In the genomic region with DNA sequence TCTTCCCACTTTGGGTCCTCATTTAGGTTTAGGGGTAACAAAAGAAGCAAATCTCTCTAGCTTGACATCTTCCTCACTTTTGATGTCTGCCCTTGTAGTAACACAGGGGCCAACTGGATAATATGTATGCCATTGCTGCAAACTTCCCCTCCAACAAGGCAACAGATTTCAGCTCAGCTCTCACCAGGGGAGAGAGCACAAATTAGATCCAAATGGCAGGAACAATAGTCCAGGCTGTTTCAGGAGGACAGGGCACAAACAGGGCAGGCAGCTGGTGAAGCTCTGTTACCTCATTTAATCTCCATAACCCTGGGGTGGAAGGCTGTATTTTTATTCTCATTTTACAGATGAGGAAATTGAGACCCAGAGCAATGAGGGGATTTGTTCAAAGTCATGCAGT, we compare ENCODE assay signal across 27 cellular contexts. TPM values are rescaled to one million over a fixed set of nuclear protein-coding genes. Genes with fewer than 3 reads are reported as not detected.
A peak's percentile ranks its signal among the peaks of the same experiment; 100 is the strongest.
DNase-seq lines count a peak whose midpoint lies in the region; ATAC-seq, FAIRE-seq and TF ChIP-seq lines count a peak whose summit lies in the region.
"Had no signal": no experiment of that assay in that cellular context is flagged by ENCODE, and none has a peak within 500 bp of the region (broad histone marks: within the 10 kb centered on the region; RNA-seq: fewer than 3 reads in every experiment).

No MANE protein-coding gene starts in this region.

- H2BK12ac ChIP-seq in mesenchymal stem cell (ENCODE audit: low read length in 2 of 2), result peak overlapping the region in 1 of 2 experiments; percentile 79

- H4K91ac ChIP-seq in mesenchymal stem cell (ENCODE audit: low read length), result no peak overlapping the region

- ATAC-seq in right cardiac atrium, result no peak
- ATAC-seq: gastroesophageal sphincter, left colon had no signal

- H3K27me3 ChIP-seq in right cardiac atrium (ENCODE audit: control insufficient read depth, insufficient read depth) (no peaks in the 10 kb centered on the region), right atrium auricular region (no peaks in the 10 kb centered on the region), mesenchymal stem cell (ENCODE audit: control insufficient read depth in 1 of 2, insufficient read depth in 1 of 2, low read length in 2 of 2) (no peaks in the 10 kb centered on the region)
- H3K27me3 ChIP-seq: BLaER1 treated with 17β-estradiol and CSF1 and Interleukin-3, amounts not matched to agents 10 nM and 100 nM; brain microvascular endothelial cell; gastroesophageal sphincter; sigmoid colon; SJCRH30; thyroid gland had no signal

- peak overlapping the region; percentile 24 for H2AK5ac ChIP-seq in mesenchymal stem cell (ENCODE audit: low read length, severe bottlenecking)

- H3K4ac ChIP-seq in mesenchymal stem cell (ENCODE audit: low read depth in 1 of 2, low read length in 2 of 2), result peak overlapping the region in 1 of 2 experiments; percentile 21

- no peak overlapping the region for H2AFZ ChIP-seq in mesenchymal stem cell (ENCODE audit: low read depth, low read length)

- FAIRE-seq in RCC 7860 (lab: Jason Lieb, UNC), result no peak
- FAIRE-seq: G401.6 had no signal

- no peak overlapping the region for H2BK15ac ChIP-seq in mesenchymal stem cell (ENCODE audit: low read depth, poor library complexity, severe bottlenecking)

- H4K8ac ChIP-seq in mesenchymal stem cell (ENCODE audit: low read length), result no peak overlapping the region

- H2BK5ac ChIP-seq in mesenchymal stem cell (ENCODE audit: low read depth, low read length, poor library complexity, severe bottlenecking), result no peak overlapping the region

- H3K14ac ChIP-seq in mesenchymal stem cell (ENCODE audit: low read length in 2 of 2), result no peak overlapping the region

- H3K4me3 ChIP-seq in right cardiac atrium (ENCODE audit: low read length) (no peak overlapping the region), right atrium auricular region (no peak overlapping the region), mesenchymal stem cell (ENCODE audit: insufficient read depth in 1 of 2, low read depth in 1 of 2, low read length in 2 of 2) (no peak overlapping the region)
- H3K4me3 ChIP-seq: BLaER1 treated with 17β-estradiol and CSF1 and Interleukin-3, amounts not matched to agents 10 nM and 100 nM; gastroesophageal sphincter; sigmoid colon; SJCRH30; thyroid gland had no signal

- no peaks in the 10 kb centered on the region for H3K36me3 ChIP-seq in right atrium auricular region
- H3K36me3 ChIP-seq in mesenchymal stem cell (ENCODE audit: control insufficient read depth in 1 of 2, insufficient read depth in 2 of 2, low read depth in 1 of 2, low read length in 2 of 2), result no peaks in the 10 kb centered on the region
- H3K36me3 ChIP-seq: BLaER1 treated with 17β-estradiol and CSF1 and Interleukin-3, amounts not matched to agents 10 nM and 100 nM; brain microvascular endothelial cell; gastroesophageal sphincter; neutrophil; sigmoid colon; SJCRH30; thyroid gland had no signal

- H3K9ac ChIP-seq in mesenchymal stem cell (ENCODE audit: low read length), result no peak overlapping the region
- H3K9ac ChIP-seq: BLaER1 treated with 17β-estradiol and CSF1 and Interleukin-3, amounts not matched to agents 10 nM and 100 nM had no signal

- H3K79me1 ChIP-seq in mesenchymal stem cell (replicated peaks; ENCODE audit: low read length, poor library complexity, severe bottlenecking), result no peaks in the 10 kb centered on the region

- intact Hi-C loops in right cardiac atrium (cut with DNase I), result no loop called here

- TF ChIP-seq CTCF in right atrium auricular region (IDR thresholded peaks at IDR 0.05) (no peak), VCaP (conservative IDR thresholded peaks at IDR 0.05) (no peak)

- H3K18ac ChIP-seq in mesenchymal stem cell (ENCODE audit: low read depth in 1 of 2, low read length in 2 of 2), result peak overlapping the region in 1 of 2 experiments; percentile 2

- H3K4me2 ChIP-seq in mesenchymal stem cell (ENCODE audit: low read length, poor library complexity, severe bottlenecking), result no peak overlapping the region
- H3K4me2 ChIP-seq: BLaER1 treated with 17β-estradiol and CSF1 and Interleukin-3, amounts not matched to agents 10 nM and 100 nM had no signal

- peaks cover 9% of the 10 kb centered on the region for H3K4me1 ChIP-seq in right cardiac atrium (ENCODE audit: control insufficient read depth, insufficient read depth, low read length)
- H3K4me1 ChIP-seq in right atrium auricular region, result peaks cover 0 to 25% of the 10 kb centered on the region in 2 donors
- H3K4me1 ChIP-seq in mesenchymal stem cell (ENCODE audit: control insufficient read depth, insufficient read depth, low read depth, low read length), result peaks cover 15% of the 10 kb centered on the region

- DNase-seq in right cardiac atrium (no peak), right atrium auricular region (ENCODE audit: low spot score) (no peak), mesenchymal stem cell (no peak), RCC 7860 (ENCODE audit: low spot score) (no peak), COR-L47 (lab: John Stamatoyannopoulos, UW) (no peak), midbrain (lab: John Stamatoyannopoulos, UW) (no peak)
- DNase-seq: activated CD4-positive, alpha-beta T cell treated with anti-CD3 and anti-CD28 coated beads, Interleukin-2, amount 10 ng/mL, durations not matched to agents 24 days and 14 days; amniotic stem cell; brain microvascular endothelial cell; HCEC 1CT; hippocampal formation; left colon; NCI-H187; NCI-H526 treated with DMSO at 0.1 percent for 48 hours; sigmoid colon; stimulated activated CD4-positive, alpha-beta T cell treated with anti-CD3 and anti-CD28 coated beads, Interleukin-4, amount 100 ng/mL, for 1 hour; thyroid gland had no signal

- H3K23ac ChIP-seq in mesenchymal stem cell (ENCODE audit: low read length in 2 of 2), result no peak overlapping the region

- H2BK120ac ChIP-seq in mesenchymal stem cell (ENCODE audit: low read depth, low read length), result no peak overlapping the region

- no peaks in the 10 kb centered on the region for H3K9me3 ChIP-seq in right cardiac atrium (ENCODE audit: control insufficient read depth, low read length)
- H3K9me3 ChIP-seq in right atrium auricular region, result no peaks in the 10 kb centered on the region
- H3K9me3 ChIP-seq in mesenchymal stem cell (ENCODE audit: control insufficient read depth, low read length), result no peaks in the 10 kb centered on the region
- H3K9me3 ChIP-seq: BLaER1 treated with 17β-estradiol and CSF1 and Interleukin-3, amounts not matched to agents 10 nM and 100 nM; gastroesophageal sphincter; neutrophil; sigmoid colon; SJCRH30; thyroid gland had no signal

- H3K27ac ChIP-seq in right cardiac atrium (ENCODE audit: low read length) (peak overlapping the region; percentile 38), right atrium auricular region (no peak overlapping the region), VCaP (peak overlapping the region; percentile 99), mesenchymal stem cell (ENCODE audit: low read length, poor library complexity, severe bottlenecking) (no peak overlapping the region)
- H3K27ac ChIP-seq: BLaER1 treated with 17β-estradiol and CSF1 and Interleukin-3, amounts not matched to agents 10 nM and 100 nM; brain microvascular endothelial cell; HL-60; neutrophil; SJCRH30 had no signal

RNA-seq across cellular contexts. Expression of a gene that starts 4.3 kb away (rescaled TPM):
- 10 to 100 TPM; 30.5 to 49.8 (median 38.7) TPM for total RNA-seq in right cardiac atrium
- 20.0 TPM for polyA plus RNA-seq in right cardiac atrium
- total RNA-seq in right atrium auricular region, result 10 to 100 TPM; 24.3 to 35.3 TPM
- polyA plus RNA-seq in mesenchymal stem cell (2013, experiment 1 of 2), result 13.9 TPM
- polyA plus RNA-seq in mesenchymal stem cell (2013, experiment 2 of 2), result 13.7 TPM

RNA-seq across cellular contexts. Expression of a gene that starts 38.2 kb away (rescaled TPM):
- total RNA-seq in right cardiac atrium (1 to 10 TPM; 1.0 to 2.4 (median 1.5) TPM), right atrium auricular region (1 to 10 TPM; 2.0 to 2.3 TPM)
- 1.3 TPM for polyA plus RNA-seq in right cardiac atrium
- 0.12 TPM for polyA plus RNA-seq in mesenchymal stem cell (2013, experiment 1 of 2)
- polyA plus RNA-seq in mesenchymal stem cell (2013, experiment 2 of 2), result 0.23 TPM
- total RNA-seq: activated CD4-positive, alpha-beta T cell treated with anti-CD3 and anti-CD28 coated beads, Interleukin-2, amount 10 ng/mL, durations not matched to agents 24 days and 14 days; activated CD8-positive, alpha-beta memory T cell treated with anti-CD3 and anti-CD28 coated beads for 36 hours; SJCRH30 had no signal

RNA-seq across cellular contexts. Expression of a gene that starts 39.6 kb away (rescaled TPM):
- total RNA-seq in right cardiac atrium (not detected), right atrium auricular region (not detected)
- polyA plus RNA-seq in right cardiac atrium, result not detected
- polyA plus RNA-seq in mesenchymal stem cell (2013, experiment 1 of 2), result not detected
- polyA plus RNA-seq in mesenchymal stem cell (2013, experiment 2 of 2), result not detected
- total RNA-seq: activated CD4-positive, alpha-beta T cell treated with anti-CD3 and anti-CD28 coated beads, Interleukin-2, amount 10 ng/mL, durations not matched to agents 24 days and 14 days; activated CD8-positive, alpha-beta memory T cell treated with anti-CD3 and anti-CD28 coated beads for 36 hours; fibroblast of lung; gastroesophageal sphincter; left colon; posterior vena cava; sigmoid colon; SJCRH30; thyroid gland had no signal
- polyA plus RNA-seq: fibroblast of lung, sigmoid colon had no signal

Comparison
In these comparisons a context has a peak if more than half of its experiments do, and no peak if none do; other contexts are left out.
1. H3K27ac ChIP-seq: peak in right cardiac atrium (single experiment) and VCaP (single experiment); none in right atrium auricular region (0 of 2) and mesenchymal stem cell (single experiment).